Comparison of ENCODE assay signal across 8 cellular contexts in the genomic region with DNA sequence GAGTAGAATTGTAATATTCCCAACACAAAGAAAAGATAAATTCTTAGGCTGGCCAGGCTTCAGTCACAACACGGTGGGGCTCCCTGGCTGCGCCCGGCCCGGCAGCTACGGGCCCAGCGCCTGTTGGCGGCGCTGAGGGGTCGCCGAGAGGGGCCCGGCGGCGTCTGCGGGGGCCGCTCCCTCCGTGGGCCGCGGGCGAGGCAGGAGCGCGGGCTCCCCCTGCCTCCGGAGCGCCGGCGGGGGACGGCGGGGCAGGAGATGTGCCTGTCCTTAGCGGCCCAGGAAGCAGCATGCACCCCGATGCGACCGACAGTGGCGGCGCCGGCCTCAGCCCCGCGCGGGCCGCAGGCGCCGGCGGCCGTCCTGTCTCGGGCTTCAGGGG.
DNase-seq lines count a peak whose midpoint lies in the region; ATAC-seq and TF ChIP-seq lines count a peak whose summit lies in the region.
"Not testable (repeated sequence)": the region's sequence is repeated elsewhere in the genome, so short reads cannot be mapped to it uniquely, and the experiment has no call there.

No MANE protein-coding gene starts in this region.

- peak overlapping the region; percentile 83 for H3K27ac Mint-ChIP-seq in activated naive CD8-positive, alpha-beta T cell treated with anti-CD3 and anti-CD28 coated beads, Interleukin-2, amount 50 U/mL, for 24 hours
- H3K27ac Mint-ChIP-seq in neural crest cell (ENCODE audit: unreplicated experiment): not testable (repeated sequence)

- H3K9me3 ChIP-seq in HAP-1, suprapubic skin: not testable (repeated sequence)

- not testable (repeated sequence) for H3K36me3 ChIP-seq in HAP-1 (replicated peaks); suprapubic skin

- not testable (repeated sequence) for TF ChIP-seq POLR2A in suprapubic skin (IDR thresholded peaks at IDR 0.05)

- TF ChIP-seq CTCF in GM12872 (IDR thresholded peaks at IDR 0.05; ENCODE audit: insufficient read depth, low read depth, low read length) (peak; percentile 13; the same call in 1 of the 3 replicates), neural crest cell (conservative IDR thresholded peaks at IDR 0.05) (peak; percentile 27)
- TF ChIP-seq CTCF in suprapubic skin (IDR thresholded peaks at IDR 0.05): not testable (repeated sequence)

- H3K4me1 Mint-ChIP-seq in activated naive CD8-positive, alpha-beta T cell treated with anti-CD3 and anti-CD28 coated beads, Interleukin-2, amount 50 U/mL, for 24 hours: peaks cover 24% of the 10 kb centered on the region
- H3K4me1 Mint-ChIP-seq in neural crest cell: not testable (repeated sequence)

- H3K36me3 Mint-ChIP-seq in activated naive CD8-positive, alpha-beta T cell treated with anti-CD3 and anti-CD28 coated beads, Interleukin-2, amount 50 U/mL, for 24 hours (ENCODE audit: low read depth); neural crest cell (ENCODE audit: low read depth): not testable (repeated sequence)

- intact Hi-C loops in Right ventricle myocardium inferior (cut with DNase I): not testable (repeated sequence)

- not testable (repeated sequence) for H3K4me1 ChIP-seq in HAP-1, suprapubic skin

- H3K27ac ChIP-seq in suprapubic skin: not testable (repeated sequence)

- WGBS in suprapubic skin: 11% methylated on average over 15 of the region's 43 CpGs

- H3K9me3 Mint-ChIP-seq in activated naive CD8-positive, alpha-beta T cell treated with anti-CD3 and anti-CD28 coated beads, Interleukin-2, amount 50 U/mL, for 24 hours; neural crest cell: not testable (repeated sequence)

- H3K27me3 Mint-ChIP-seq in activated naive CD8-positive, alpha-beta T cell treated with anti-CD3 and anti-CD28 coated beads, Interleukin-2, amount 50 U/mL, for 24 hours; neural crest cell (ENCODE audit: low read depth): not testable (repeated sequence)

- H3K27me3 ChIP-seq in HAP-1 (ENCODE audit: low read depth): not testable (repeated sequence)
- peaks cover 11% of the 10 kb centered on the region for H3K27me3 ChIP-seq in suprapubic skin

- DNase-seq in HAP-1 (ENCODE audit: low spot score in 2 of 2) (peak; percentile 24 to 55), HT1080 (ENCODE audit: low read depth) (peak; percentile 17), T1000 (lab: John Stamatoyannopoulos, UW) (peak; percentile 28), Right ventricle myocardium inferior (ENCODE audit: missing footprints) (peak; percentile 56), neural crest cell (ENCODE audit: low read depth, low spot score) (peak; percentile 36)
- DNase-seq in activated naive CD8-positive, alpha-beta T cell treated with anti-CD3 and anti-CD28 coated beads, Interleukin-2, amount 50 U/mL, for 24 hours: peak; percentile 38
- not testable (repeated sequence) for DNase-seq in suprapubic skin (ENCODE audit: low spot score in 2 of 2)

- in situ Hi-C loops in HAP-1 (cut with MboI; ENCODE audit: low sequenced_read_pairs): not testable (repeated sequence)

- peak overlapping the region; percentile 73 for H3K4me3 Mint-ChIP-seq in activated naive CD8-positive, alpha-beta T cell treated with anti-CD3 and anti-CD28 coated beads, Interleukin-2, amount 50 U/mL, for 24 hours
- peak overlapping the region; percentile 86 for H3K4me3 Mint-ChIP-seq in neural crest cell

- TF ChIP-seq EP300 in suprapubic skin (IDR thresholded peaks at IDR 0.05): not testable (repeated sequence)

- H3K4me3 ChIP-seq in HAP-1 (peak overlapping the region; percentile 10; the same call in 1 of the 2 replicates), suprapubic skin (peak overlapping the region; percentile 52)

- peak; percentile 62 for ATAC-seq in activated naive CD8-positive, alpha-beta T cell treated with anti-CD3 and anti-CD28 coated beads, Interleukin-2, amount 50 U/mL, for 24 hours
- ATAC-seq in Right ventricle myocardium inferior: peak; percentile 82
